15 cellular contexts compared by ENCODE assay signal in the genomic region with DNA sequence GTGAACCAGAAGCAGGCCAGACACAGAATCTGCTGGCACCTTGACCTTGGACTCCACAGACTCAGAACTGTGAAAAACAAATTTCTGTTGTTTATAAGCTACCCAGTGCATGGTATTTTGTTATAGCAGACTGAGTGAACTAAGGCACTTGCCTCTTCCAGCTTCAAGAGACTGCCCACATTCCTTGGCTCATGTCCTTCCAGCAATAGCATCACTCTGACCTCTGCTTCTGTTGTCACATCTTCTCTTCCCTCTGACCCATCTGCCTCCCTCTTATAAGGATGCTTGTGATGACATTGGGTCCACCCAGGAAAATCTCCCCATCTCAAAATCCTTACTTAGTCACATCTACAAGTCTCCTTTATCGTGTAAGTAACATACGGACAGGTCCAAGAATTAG.
"Had no signal": no experiment of that assay in that cellular context is flagged by ENCODE, and none has a peak within 500 bp of the region (broad histone marks: within the 10 kb centered on the region; RNA-seq: fewer than 3 reads in every experiment).

No MANE protein-coding gene starts in this region.

- H3K27me3 ChIP-seq: neutrophil, tibial artery, uterus had no signal

- H3K27me3 Mint-ChIP-seq: activated naive CD8-positive, alpha-beta T cell; naive thymus-derived CD4-positive, alpha-beta T cell; stimulated activated memory B cell treated with anti-CD40 and anti-IgM and Interleukin-4, amounts not matched to agents 10 μg/mL and 1 μg/mL and 100 μg/mL, for 72 hours had no signal

- H3K27ac ChIP-seq: neutrophil, tibial artery had no signal

- H3K9me3 ChIP-seq: neutrophil, tibial artery, uterus had no signal

- H3K36me3 Mint-ChIP-seq: activated naive CD8-positive, alpha-beta T cell; immature natural killer cell; naive thymus-derived CD4-positive, alpha-beta T cell; stimulated activated memory B cell treated with anti-CD40 and anti-IgM and Interleukin-4, amounts not matched to agents 10 μg/mL and 1 μg/mL and 100 μg/mL, for 72 hours had no signal

- H3K4me2 ChIP-seq: smooth muscle cell had no signal

- H3K9me3 Mint-ChIP-seq: activated T-cell treated with anti-CD3 and anti-CD28 coated beads, Interleukin-2, amount 50 U/mL, for 4 hours had no signal

- H3K4me3 ChIP-seq: lung, smooth muscle cell, tibial artery, uterus had no signal

- H3K27ac Mint-ChIP-seq: activated naive CD8-positive, alpha-beta T cell; immature natural killer cell; naive thymus-derived CD4-positive, alpha-beta T cell; stimulated activated memory B cell treated with anti-CD40 and anti-IgM and Interleukin-4, amounts not matched to agents 10 μg/mL and 1 μg/mL and 100 μg/mL, for 72 hours had no signal

- ATAC-seq: activated T-cell treated with anti-CD3 and anti-CD28 coated beads, Interleukin-2, amount 50 U/mL, for 4 hours; naive thymus-derived CD4-positive, alpha-beta T cell; stimulated activated memory B cell treated with anti-CD40 and anti-IgM and Interleukin-4, amounts not matched to agents 10 μg/mL and 1 μg/mL and 100 μg/mL, for 72 hours had no signal

- H3K36me3 ChIP-seq: neutrophil, tibial artery, uterus had no signal

- H3K4me1 Mint-ChIP-seq: immature natural killer cell; naive thymus-derived CD4-positive, alpha-beta T cell; stimulated activated memory B cell treated with anti-CD40 and anti-IgM and Interleukin-4, amounts not matched to agents 10 μg/mL and 1 μg/mL and 100 μg/mL, for 72 hours had no signal

- DNase-seq: activated CD4-positive, alpha-beta T cell treated with anti-CD3 and anti-CD28 coated beads, Interleukin-2, amount 50 U/mL, for 4 hours; activated CD4-positive, CD25-positive, alpha-beta regulatory T cell treated with anti-CD3 and anti-CD28 coated beads, Interleukin-2, amount 50 U/mL, for 72 hours; activated gamma-delta T cell; activated T-cell treated with anti-CD3 and anti-CD28 coated beads, Interleukin-2, amount 50 U/mL, for 4 hours; immature natural killer cell; naive thymus-derived CD4-positive, alpha-beta T cell; posterior cingulate gyrus; T-helper 9 cell; tibial artery; uterus had no signal

- H3K4me3 Mint-ChIP-seq: activated naive CD8-positive, alpha-beta T cell; activated T-cell treated with anti-CD3 and anti-CD28 coated beads, Interleukin-2, amount 50 U/mL, for 4 hours; immature natural killer cell; naive thymus-derived CD4-positive, alpha-beta T cell; stimulated activated memory B cell treated with anti-CD40 and anti-IgM and Interleukin-4, amounts not matched to agents 10 μg/mL and 1 μg/mL and 100 μg/mL, for 72 hours had no signal

- H3K4me1 ChIP-seq: uterus had no signal
